ENCODE assay signal across 32 cellular contexts in the genomic region with DNA sequence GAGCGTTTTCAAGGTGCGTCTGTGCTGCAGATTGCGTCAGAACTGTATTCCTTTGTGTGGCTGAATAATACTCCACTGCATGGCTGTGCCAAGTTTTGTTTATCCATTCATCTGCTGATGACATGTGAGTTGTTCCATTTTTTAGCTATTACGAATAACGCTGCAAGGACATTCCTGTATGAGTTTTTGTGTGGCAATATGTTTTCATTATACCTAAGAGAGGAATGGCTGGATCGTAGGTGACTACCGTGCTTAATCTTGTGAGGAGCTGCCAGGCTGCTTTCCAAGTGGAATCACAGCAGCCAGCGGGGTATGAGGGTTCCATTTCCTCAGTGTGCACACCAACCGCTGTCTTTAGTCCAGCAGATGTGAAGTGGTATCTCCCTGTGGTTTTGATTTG. TPM values are rescaled to one million over a fixed set of nuclear protein-coding genes. Genes with fewer than 3 reads are reported as not detected.
DNase-seq lines count a peak whose midpoint lies in the region; ATAC-seq, FAIRE-seq and TF ChIP-seq lines count a peak whose summit lies in the region.
"Had no signal": no experiment of that assay in that cellular context is flagged by ENCODE, and none has a peak within 500 bp of the region (broad histone marks: within the 10 kb centered on the region; RNA-seq: fewer than 3 reads in every experiment).

No MANE protein-coding gene starts in this region.

- H3K79me1 ChIP-seq in H9 (ENCODE audit: insufficient read depth, low read depth, low read length, poor library complexity, severe bottlenecking), result no peaks in the 10 kb centered on the region

- peak overlapping the region; percentile 53 to 71 for H3K4me3 Mint-ChIP-seq in H9
- H3K4me3 Mint-ChIP-seq: activated CD4-positive, alpha-beta T cell treated with anti-CD3 and anti-CD28 coated beads, Interleukin-2, amount 10 ng/mL, durations not matched to agents 24 days and 14 days; activated naive CD8-positive, alpha-beta T cell; natural killer cell treated with Interleukin-12 subunit alpha and Interleukin-12 subunit beta and Interleukin-15 and Interleukin-18, amount 100 ng/mL, for 72 hours had no signal

- no peak overlapping the region for H2BK120ac ChIP-seq in H9 (ENCODE audit: low read depth, low read length, poor library complexity, severe bottlenecking)

- no peak overlapping the region for H3K56ac ChIP-seq in H9 (ENCODE audit: insufficient read length, low read depth, low read length)

- no peak overlapping the region for H3K4me2 ChIP-seq in H9 (ENCODE audit: insufficient read depth, insufficient read length, low read length)

- no peak overlapping the region for H4K8ac ChIP-seq in H9 (replicated peaks; ENCODE audit: insufficient read length, low read depth, low read length)

- H3K4ac ChIP-seq in H9 (ENCODE audit: low read depth, low read length), result no peak overlapping the region

- H3K14ac ChIP-seq in H9 (ENCODE audit: insufficient read depth, low read length), result no peak overlapping the region

- peaks cover 9% of the 10 kb centered on the region for H3K23me2 ChIP-seq in H9 (ENCODE audit: insufficient read length, low read depth, low read length, poor library complexity, severe bottlenecking)

- peaks cover 0 to 14% (median 2%) of the 10 kb centered on the region in 3 experiments; a peak in 5 of 7 replicates for H3K36me3 Mint-ChIP-seq in H9 (ENCODE audit: insufficient read depth in 1 of 3, low read depth in 3 of 3)
- H3K36me3 Mint-ChIP-seq: activated naive CD8-positive, alpha-beta T cell had no signal

- H3K4me3 ChIP-seq in cardiac fibroblast (replicated peaks in 1 of 2; ENCODE audit: low read depth in 2 of 2, low read length in 2 of 2) (no peak overlapping the region), iPS-18c (ENCODE audit: insufficient read depth, low read depth, low read length) (0 out of 2 replicates have a peak overlapping the region, but pooled peaks have one; percentile 3), pancreas (no peak overlapping the region)
- H3K4me3 ChIP-seq: gastroesophageal sphincter, hepatocyte had no signal

- no peak overlapping the region for H3K27ac Mint-ChIP-seq in H9
- H3K27ac Mint-ChIP-seq: activated CD4-positive, alpha-beta T cell treated with anti-CD3 and anti-CD28 coated beads, Interleukin-2, amount 10 ng/mL, durations not matched to agents 24 days and 14 days; activated naive CD8-positive, alpha-beta T cell; natural killer cell treated with Interleukin-12 subunit alpha and Interleukin-12 subunit beta and Interleukin-15 and Interleukin-18, amount 100 ng/mL, for 72 hours had no signal

- H3K4me1 ChIP-seq in H9 (ENCODE audit: insufficient read depth, low read length) (no peaks in the 10 kb centered on the region), pancreas (no peaks in the 10 kb centered on the region)
- H3K4me1 ChIP-seq: parathyroid adenoma had no signal

- H2BK15ac ChIP-seq in H9 (ENCODE audit: low read depth, low read length), result no peak overlapping the region

- H3K4me1 Mint-ChIP-seq in H9, result peaks cover 15 to 16% of the 10 kb centered on the region in 2 experiments

- DNase-seq in H9 (no peak), cardiac fibroblast (ENCODE audit: low read depth in 2 of 2) (peak; percentile 2 to 56), pancreas (no peak), NCI-H345 treated with DMSO at 0.1 percent for 48 hours (lab: John Stamatoyannopoulos, UW; ENCODE audit: unreplicated experiment) (no peak), AML-193 (lab: John Stamatoyannopoulos, UW) (no peak), SIG-M5 treated with dmso at 0.1 percent for 504 hours (lab: John Stamatoyannopoulos, UW; ENCODE audit: unreplicated experiment) (no peak)
- DNase-seq: activated CD4-positive, alpha-beta T cell treated with anti-CD3 and anti-CD28 coated beads, Interleukin-2, amount 10 ng/mL, durations not matched to agents 24 days and 14 days; activated effector memory CD4-positive, alpha-beta T cell treated with Interleukin-2 at 50 U/mL for 16 hours; anterior cingulate cortex; central memory CD4-positive, alpha-beta T cell; dermis blood vessel endothelial cell; H7; KBM-7; mammary epithelial cell; NCI-H2029 treated with DMSO at 0.1 percent for 48 hours; SHP77 treated with DMSO at 0.1 percent for 48 hours; small intestine; stimulated activated naive CD4-positive, alpha-beta T cell treated with Interleukin-2 at 50 U/mL for 16 hours; WERI-Rb-1 had no signal

- no peak overlapping the region for H4K91ac ChIP-seq in H9 (ENCODE audit: insufficient read length, low read depth, low read length)

- no peaks in the 10 kb centered on the region for H3K79me2 ChIP-seq in H9 (ENCODE audit: insufficient read depth, low read length)
- H3K79me2 ChIP-seq: hepatocyte, parathyroid adenoma had no signal

- peaks cover 42% of the 10 kb centered on the region for H3K27me3 Mint-ChIP-seq in H9 (ENCODE audit: low read depth)

- no peak overlapping the region for H3K18ac ChIP-seq in H9 (ENCODE audit: insufficient read length, low read depth, low read length)

- WGBS in H9 (ENCODE audit: extremely low coverage, insufficient read length, low lambda C conversion rate), result no CpG with 5 or more reads among the region's 9 CpGs
- WGBS in pancreas, 2 donors, result 54 to 64% methylated on average over 9 of the region's 9 CpGs

- no peak overlapping the region for H3T11ph ChIP-seq in H9 (ENCODE audit: low read length)

- H2BK12ac ChIP-seq in H9 (ENCODE audit: insufficient read length, low read depth, low read length), result no peak overlapping the region

- H2BK20ac ChIP-seq in H9 (ENCODE audit: low read depth, low read length, poor library complexity, severe bottlenecking), result no peak overlapping the region

- no peak overlapping the region for H2AK5ac ChIP-seq in H9 (ENCODE audit: insufficient read length, low read length)

- intact Hi-C loops in pancreas (cut with DNase I), result no loop called here

- H4K20me1 ChIP-seq in H9 (ENCODE audit: control insufficient read depth, insufficient read depth, insufficient read length), result no peaks in the 10 kb centered on the region

- peak; percentile 12 to 36 (median 26) for ATAC-seq in pancreas
- no peak for ATAC-seq in GM19463 (IDR thresholded peaks at IDR 0.05; ENCODE audit: unreplicated experiment)
- ATAC-seq: gastroesophageal sphincter; natural killer cell treated with Interleukin-12 subunit alpha and Interleukin-12 subunit beta and Interleukin-15 and Interleukin-18, amount 100 ng/mL, for 72 hours; Panc1 had no signal

- no peak overlapping the region for H3K23ac ChIP-seq in H9 (ENCODE audit: insufficient read length, low read depth, low read length)

- FAIRE-seq in pancreas (lab: Jason Lieb, UNC), result no peak
- FAIRE-seq: endometrium, GM18507, GM19239, small intestine had no signal

- no peak overlapping the region for H3K27ac ChIP-seq in H9 (ENCODE audit: insufficient read length, low read depth, low read length)
- peak overlapping the region in 1 of 4 donors; percentile 72 for H3K27ac ChIP-seq in pancreas
- H3K27ac ChIP-seq: gastroesophageal sphincter, hepatocyte, parathyroid adenoma, WERI-Rb-1 had no signal

- TF ChIP-seq CTCF in H9 (conservative IDR thresholded peaks at IDR 0.05), result no peak
- TF ChIP-seq CTCF in cardiac fibroblast (IDR thresholded peaks at IDR 0.05; ENCODE audit: low read depth, low read length), result no peak
- TF ChIP-seq CTCF in pancreas (IDR thresholded peaks at IDR 0.05), result no peak

- H3K27me3 ChIP-seq in H9 (ENCODE audit: insufficient read depth, low read length) (no peaks in the 10 kb centered on the region; the same call in 1 of the 2 replicates), pancreas (no peaks in the 10 kb centered on the region)
- H3K27me3 ChIP-seq: hepatocyte had no signal

- H2AFZ ChIP-seq in H9 (ENCODE audit: low read length), result no peak overlapping the region
- H2AFZ ChIP-seq: hepatocyte, parathyroid adenoma had no signal

- H3K9ac ChIP-seq in H9 (ENCODE audit: extremely low read depth, insufficient read length, low read length), result no peak overlapping the region
- H3K9ac ChIP-seq: parathyroid adenoma had no signal

- H2BK5ac ChIP-seq in H9 (ENCODE audit: insufficient read length, low read length), result no peak overlapping the region

- H3K9me3 ChIP-seq in H9 (ENCODE audit: control insufficient read depth, low read depth, low read length), result no peaks in the 10 kb centered on the region
- peaks cover 2% of the 10 kb centered on the region for H3K9me3 ChIP-seq in iPS-18c (ENCODE audit: control insufficient read depth, insufficient read depth, low read length)
- no peaks in the 10 kb centered on the region for H3K9me3 ChIP-seq in pancreas

- H4K5ac ChIP-seq in H9 (ENCODE audit: insufficient read length, low read depth, low read length), result no peak overlapping the region

- H3K36me3 ChIP-seq in pancreas, result no peaks in the 10 kb centered on the region
- H3K36me3 ChIP-seq: gastroesophageal sphincter, WERI-Rb-1 had no signal

- peaks cover 10 to 19% of the 10 kb centered on the region in 2 experiments for H3K9me3 Mint-ChIP-seq in H9
- H3K9me3 Mint-ChIP-seq: activated CD4-positive, alpha-beta T cell treated with anti-CD3 and anti-CD28 coated beads, Interleukin-2, amount 10 ng/mL, durations not matched to agents 24 days and 14 days; natural killer cell treated with Interleukin-12 subunit alpha and Interleukin-12 subunit beta and Interleukin-15 and Interleukin-18, amount 100 ng/mL, for 72 hours had no signal

RNA-seq across cellular contexts. Expression of gene DACT2, which starts 1.1 kb away (rescaled TPM):
- total RNA-seq in H9 (2021) (1.6 and 1.8 TPM in 2 replicates), pancreas (1 to 10 TPM in 5 of 6 donors, under 1 TPM in 1; 0.87 to 6.5 (median 2.8) TPM)
- polyA plus RNA-seq in pancreas, result 1 to 10 TPM; 3.6 to 6.2 TPM
- total RNA-seq: activated CD8-positive, alpha-beta memory T cell treated with anti-CD3 and anti-CD28 coated beads for 36 hours; dermis blood vessel endothelial cell; natural killer cell treated with Interleukin-12 subunit alpha and Interleukin-12 subunit beta and Interleukin-15 and Interleukin-18, amount 100 ng/mL, for 72 hours had no signal
- polyA plus RNA-seq: BJ, mammary epithelial cell had no signal

Comparison
In these comparisons a context has a peak if more than half of its experiments do, and no peak if none do; other contexts are left out.
1. DNase-seq: peak in cardiac fibroblast (2 of 2); none in H9 (single experiment), pancreas (0 of 6), NCI-H345 treated with DMSO at 0.1 percent for 48 hours (single experiment), AML-193 (0 of 2) and SIG-M5 treated with dmso at 0.1 percent for 504 hours (single experiment).